In the genomic region with DNA sequence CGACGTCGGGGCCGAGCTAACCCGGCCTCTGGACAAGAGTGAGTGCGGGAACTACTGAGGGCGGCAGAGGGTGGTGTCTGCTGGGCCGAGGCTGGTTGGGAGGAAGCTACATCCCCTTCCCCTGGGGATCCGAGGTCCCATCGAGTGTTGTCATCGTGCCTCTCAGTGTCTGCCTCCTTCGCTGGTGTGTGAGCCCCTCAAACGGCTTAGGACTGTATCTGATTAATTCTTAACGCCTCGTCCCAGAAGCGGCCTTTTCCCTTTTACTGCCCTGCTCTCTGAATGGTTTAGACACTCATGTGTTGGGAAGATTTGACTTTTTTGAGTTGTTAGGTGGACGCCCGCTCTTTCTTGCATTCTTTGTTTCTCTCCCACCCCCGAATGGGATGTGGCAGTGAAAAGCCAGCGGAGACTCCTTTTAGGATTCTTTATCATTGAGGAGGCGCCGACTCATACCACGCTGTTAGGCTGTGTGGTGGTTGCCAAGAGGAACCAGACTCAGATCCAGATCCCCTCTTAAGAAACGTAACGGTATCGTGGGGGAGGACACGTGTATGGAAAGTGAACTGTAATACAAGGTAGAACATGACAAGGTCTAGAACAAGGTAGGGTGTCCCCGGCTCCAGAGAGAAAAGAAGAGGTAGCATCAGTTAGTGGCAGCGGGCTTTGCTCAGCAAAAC, we compare ENCODE assay signal across 1 cellular context.
TF ChIP-seq lines count a peak whose summit lies in the region.

No MANE protein-coding gene starts in this region.

TF ChIP-seq in GM23338, 12 proteins besides CTCF, POLR2A, EP300 and RAD21 (continued from another document):
- TF ChIP-seq POLR2AphosphoS5 (IDR thresholded peaks at IDR 0.05; ENCODE audit: low read depth) (no peak; the same call in 1 of the 2 replicates), JUNB (IDR thresholded peaks at IDR 0.05; ENCODE audit: unreplicated experiment) (no peak), STAT1 (IDR thresholded peaks at IDR 0.05; ENCODE audit: unreplicated experiment) (no peak), ZNF331 (CRISPR knock-in tag; IDR thresholded peaks at IDR 0.05; ENCODE audit: low read depth) (no peak), EZH2 (IDR thresholded peaks at IDR 0.05; ENCODE audit: low read depth, unreplicated experiment) (no peak), NANOG (IDR thresholded peaks at IDR 0.05; ENCODE audit: borderline replicate concordance) (no peak), CREB1 (CRISPR knock-in tag; IDR thresholded peaks at IDR 0.05; ENCODE audit: low read depth) (no peak), ZNF114 (CRISPR knock-in tag; IDR thresholded peaks at IDR 0.05) (no peak)
- TF ChIP-seq, protein P1, sequence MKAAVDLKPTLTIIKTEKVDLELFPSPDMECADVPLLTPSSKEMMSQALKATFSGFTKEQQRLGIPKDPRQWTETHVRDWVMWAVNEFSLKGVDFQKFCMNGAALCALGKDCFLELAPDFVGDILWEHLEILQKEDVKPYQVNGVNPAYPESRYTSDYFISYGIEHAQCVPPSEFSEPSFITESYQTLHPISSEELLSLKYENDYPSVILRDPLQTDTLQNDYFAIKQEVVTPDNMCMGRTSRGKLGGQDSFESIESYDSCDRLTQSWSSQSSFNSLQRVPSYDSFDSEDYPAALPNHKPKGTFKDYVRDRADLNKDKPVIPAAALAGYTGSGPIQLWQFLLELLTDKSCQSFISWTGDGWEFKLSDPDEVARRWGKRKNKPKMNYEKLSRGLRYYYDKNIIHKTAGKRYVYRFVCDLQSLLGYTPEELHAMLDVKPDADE (IDR thresholded peaks at IDR 0.05): no peak
- TF ChIP-seq, protein P2, sequence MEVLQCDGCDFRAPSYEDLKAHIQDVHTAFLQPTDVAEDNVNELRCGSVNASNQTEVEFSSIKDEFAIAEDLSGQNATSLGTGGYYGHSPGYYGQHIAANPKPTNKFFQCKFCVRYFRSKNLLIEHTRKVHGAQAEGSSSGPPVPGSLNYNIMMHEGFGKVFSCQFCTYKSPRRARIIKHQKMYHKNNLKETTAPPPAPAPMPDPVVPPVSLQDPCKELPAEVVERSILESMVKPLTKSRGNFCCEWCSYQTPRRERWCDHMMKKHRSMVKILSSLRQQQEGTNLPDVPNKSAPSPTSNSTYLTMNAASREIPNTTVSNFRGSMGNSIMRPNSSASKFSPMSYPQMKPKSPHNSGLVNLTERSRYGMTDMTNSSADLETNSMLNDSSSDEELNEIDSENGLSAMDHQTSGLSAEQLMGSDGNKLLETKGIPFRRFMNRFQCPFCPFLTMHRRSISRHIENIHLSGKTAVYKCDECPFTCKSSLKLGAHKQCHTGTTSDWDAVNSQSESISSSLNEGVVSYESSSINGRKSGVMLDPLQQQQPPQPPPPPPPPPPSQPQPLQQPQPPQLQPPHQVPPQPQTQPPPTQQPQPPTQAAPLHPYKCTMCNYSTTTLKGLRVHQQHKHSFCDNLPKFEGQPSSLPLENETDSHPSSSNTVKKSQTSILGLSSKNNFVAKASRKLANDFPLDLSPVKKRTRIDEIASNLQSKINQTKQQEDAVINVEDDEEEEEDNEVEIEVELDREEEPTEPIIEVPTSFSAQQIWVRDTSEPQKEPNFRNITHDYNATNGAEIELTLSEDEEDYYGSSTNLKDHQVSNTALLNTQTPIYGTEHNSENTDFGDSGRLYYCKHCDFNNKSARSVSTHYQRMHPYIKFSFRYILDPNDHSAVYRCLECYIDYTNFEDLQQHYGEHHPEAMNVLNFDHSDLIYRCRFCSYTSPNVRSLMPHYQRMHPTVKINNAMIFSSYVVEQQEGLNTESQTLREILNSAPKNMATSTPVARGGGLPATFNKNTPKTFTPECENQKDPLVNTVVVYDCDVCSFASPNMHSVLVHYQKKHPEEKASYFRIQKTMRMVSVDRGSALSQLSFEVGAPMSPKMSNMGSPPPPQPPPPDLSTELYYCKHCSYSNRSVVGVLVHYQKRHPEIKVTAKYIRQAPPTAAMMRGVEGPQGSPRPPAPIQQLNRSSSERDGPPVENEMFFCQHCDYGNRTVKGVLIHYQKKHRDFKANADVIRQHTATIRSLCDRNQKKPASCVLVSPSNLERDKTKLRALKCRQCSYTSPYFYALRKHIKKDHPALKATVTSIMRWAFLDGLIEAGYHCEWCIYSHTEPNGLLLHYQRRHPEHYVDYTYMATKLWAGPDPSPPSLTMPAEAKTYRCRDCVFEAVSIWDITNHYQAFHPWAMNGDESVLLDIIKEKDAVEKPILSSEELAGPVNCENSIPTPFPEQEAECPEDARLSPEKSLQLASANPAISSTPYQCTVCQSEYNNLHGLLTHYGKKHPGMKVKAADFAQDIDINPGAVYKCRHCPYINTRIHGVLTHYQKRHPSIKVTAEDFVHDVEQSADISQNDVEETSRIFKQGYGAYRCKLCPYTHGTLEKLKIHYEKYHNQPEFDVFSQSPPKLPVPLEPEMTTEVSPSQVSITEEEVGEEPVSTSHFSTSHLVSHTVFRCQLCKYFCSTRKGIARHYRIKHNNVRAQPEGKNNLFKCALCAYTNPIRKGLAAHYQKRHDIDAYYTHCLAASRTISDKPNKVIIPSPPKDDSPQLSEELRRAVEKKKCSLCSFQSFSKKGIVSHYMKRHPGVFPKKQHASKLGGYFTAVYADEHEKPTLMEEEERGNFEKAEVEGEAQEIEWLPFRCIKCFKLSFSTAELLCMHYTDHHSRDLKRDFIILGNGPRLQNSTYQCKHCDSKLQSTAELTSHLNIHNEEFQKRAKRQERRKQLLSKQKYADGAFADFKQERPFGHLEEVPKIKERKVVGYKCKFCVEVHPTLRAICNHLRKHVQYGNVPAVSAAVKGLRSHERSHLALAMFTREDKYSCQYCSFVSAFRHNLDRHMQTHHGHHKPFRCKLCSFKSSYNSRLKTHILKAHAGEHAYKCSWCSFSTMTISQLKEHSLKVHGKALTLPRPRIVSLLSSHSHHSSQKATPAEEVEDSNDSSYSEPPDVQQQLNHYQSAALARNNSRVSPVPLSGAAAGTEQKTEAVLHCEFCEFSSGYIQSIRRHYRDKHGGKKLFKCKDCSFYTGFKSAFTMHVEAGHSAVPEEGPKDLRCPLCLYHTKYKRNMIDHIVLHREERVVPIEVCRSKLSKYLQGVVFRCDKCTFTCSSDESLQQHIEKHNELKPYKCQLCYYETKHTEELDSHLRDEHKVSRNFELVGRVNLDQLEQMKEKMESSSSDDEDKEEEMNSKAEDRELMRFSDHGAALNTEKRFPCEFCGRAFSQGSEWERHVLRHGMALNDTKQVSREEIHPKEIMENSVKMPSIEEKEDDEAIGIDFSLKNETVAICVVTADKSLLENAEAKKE (CRISPR knock-in tag; IDR thresholded peaks at IDR 0.05): no peak
